1 cellular context compared by ENCODE assay signal in the genomic region with DNA sequence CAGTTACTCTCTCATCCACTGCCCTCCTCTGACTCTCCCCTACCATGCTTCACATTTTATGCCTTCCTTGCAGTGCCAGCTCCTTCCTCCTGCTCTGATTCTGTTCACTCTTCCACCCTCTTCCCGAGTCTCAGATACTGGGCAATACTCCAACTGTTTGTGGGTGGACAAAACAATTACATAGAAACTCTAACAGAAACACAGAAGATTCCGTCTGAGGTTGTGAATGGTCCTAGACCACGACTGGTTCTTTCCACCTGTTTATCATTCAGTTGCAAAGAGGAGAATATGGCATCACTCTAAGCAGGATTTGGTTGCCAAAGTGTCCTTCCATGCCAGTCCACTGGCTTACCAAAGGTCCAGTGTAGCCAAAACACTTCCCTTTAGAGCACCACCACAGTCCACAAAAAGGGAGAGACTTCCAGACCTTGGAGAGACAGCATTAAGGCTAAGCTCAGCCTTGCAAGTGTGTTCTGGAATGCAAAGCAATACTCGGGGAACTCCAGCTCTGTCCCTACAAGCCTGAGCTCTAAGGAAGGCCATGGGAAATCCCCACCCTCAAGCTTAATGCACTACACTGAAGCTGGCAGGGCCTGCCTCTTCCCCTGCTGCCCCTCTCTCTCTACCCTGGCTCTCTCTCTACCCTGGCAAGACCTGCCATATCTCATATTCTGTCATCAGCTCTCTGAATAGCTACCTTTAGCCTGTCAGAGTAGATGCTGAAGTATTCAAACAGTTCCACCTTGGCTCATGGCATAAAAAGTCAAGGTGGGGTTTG.
TF ChIP-seq lines count a peak whose summit lies in the region.

No MANE protein-coding gene starts in this region.

TF ChIP-seq in IMR-90, 13 proteins besides CTCF, POLR2A, EP300 and RAD21:
- TF ChIP-seq, protein P1, sequence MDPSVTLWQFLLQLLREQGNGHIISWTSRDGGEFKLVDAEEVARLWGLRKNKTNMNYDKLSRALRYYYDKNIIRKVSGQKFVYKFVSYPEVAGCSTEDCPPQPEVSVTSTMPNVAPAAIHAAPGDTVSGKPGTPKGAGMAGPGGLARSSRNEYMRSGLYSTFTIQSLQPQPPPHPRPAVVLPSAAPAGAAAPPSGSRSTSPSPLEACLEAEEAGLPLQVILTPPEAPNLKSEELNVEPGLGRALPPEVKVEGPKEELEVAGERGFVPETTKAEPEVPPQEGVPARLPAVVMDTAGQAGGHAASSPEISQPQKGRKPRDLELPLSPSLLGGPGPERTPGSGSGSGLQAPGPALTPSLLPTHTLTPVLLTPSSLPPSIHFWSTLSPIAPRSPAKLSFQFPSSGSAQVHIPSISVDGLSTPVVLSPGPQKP (IDR thresholded peaks at IDR 0.05; ENCODE audit: borderline replicate concordance, low read depth, low read length), result no peak
- no peak for TF ChIP-seq MAFK (IDR thresholded peaks at IDR 0.05; ENCODE audit: low read depth, low read length)
- TF ChIP-seq RFX5 (IDR thresholded peaks at IDR 0.05; ENCODE audit: low read depth, low read length), result no peak
- no peak for TF ChIP-seq CEBPB (IDR thresholded peaks at IDR 0.05; ENCODE audit: low read depth, low read length)
- no peak for TF ChIP-seq MXI1 (IDR thresholded peaks at IDR 0.05; ENCODE audit: borderline replicate concordance, low read depth, low read length)
- no peak for TF ChIP-seq RCOR1 (IDR thresholded peaks at IDR 0.05; ENCODE audit: insufficient replicate concordance, low read length)
- TF ChIP-seq MAZ (IDR thresholded peaks at IDR 0.05; ENCODE audit: borderline replicate concordance, low read depth, low read length), result no peak
